ENCODE assay signal across 22 cellular contexts in genomic region chr13:66831317-66831716, GRCh38.
A peak's percentile ranks its signal among the peaks of the same experiment; 100 is the strongest.
DNase-seq lines count a peak whose midpoint lies in the region; ATAC-seq and TF ChIP-seq lines count a peak whose summit lies in the region.
"Had no signal": no experiment of that assay in that cellular context is flagged by ENCODE, and none has a peak within 500 bp of the region (broad histone marks: within the 10 kb centered on the region; RNA-seq: fewer than 3 reads in every experiment).

No MANE protein-coding gene starts in this region.

- H3K18ac ChIP-seq in H9 (ENCODE audit: insufficient read length, low read depth, low read length) = no peak overlapping the region

- no peak overlapping the region for H3K4ac ChIP-seq in H9 (ENCODE audit: low read depth, low read length)

- H3K36me3 ChIP-seq in Loucy (ENCODE audit: insufficient read depth, low read length) = no peaks in the 10 kb centered on the region
- H3K36me3 ChIP-seq in CD4-positive, alpha-beta memory T cell (ENCODE audit: insufficient read depth, low read length) = no peaks in the 10 kb centered on the region
- H3K36me3 ChIP-seq: BLaER1, esophagus muscularis mucosa, heart right ventricle, uterus had no signal

- no peak overlapping the region for H3K4me3 Mint-ChIP-seq in memory B cell
- no peak overlapping the region for H3K4me3 Mint-ChIP-seq in H9
- no peak overlapping the region for H3K4me3 Mint-ChIP-seq in CD4-positive, alpha-beta memory T cell
- H3K4me3 Mint-ChIP-seq: stimulated activated naive CD8-positive, alpha-beta T cell treated with anti-CD3 and anti-CD28 coated beads, Interleukin-15, Interleukin-2, amounts not matched to agents 100 ng/mL and 50 ng/mL, for 24 hours had no signal

- H3K79me2 ChIP-seq in Loucy (ENCODE audit: insufficient read depth, low read length) (no peaks in the 10 kb centered on the region), H9 (ENCODE audit: insufficient read depth, low read length) (no peaks in the 10 kb centered on the region)

- H2BK20ac ChIP-seq in H9 (ENCODE audit: low read depth, low read length, poor library complexity, severe bottlenecking) = no peak overlapping the region

- H3K27ac Mint-ChIP-seq in memory B cell (no peak overlapping the region), H9 (0 out of 7 replicates have a peak overlapping the region, but pooled peaks of 1 of the 3 experiments have one; percentile 32)
- no peak overlapping the region for H3K27ac Mint-ChIP-seq in CD4-positive, alpha-beta memory T cell
- H3K27ac Mint-ChIP-seq: stimulated activated naive CD8-positive, alpha-beta T cell treated with anti-CD3 and anti-CD28 coated beads, Interleukin-15, Interleukin-2, amounts not matched to agents 100 ng/mL and 50 ng/mL, for 24 hours had no signal

- no peak overlapping the region for H3K4me2 ChIP-seq in Loucy (ENCODE audit: low read depth, low read length, poor library complexity, severe bottlenecking)
- no peak overlapping the region for H3K4me2 ChIP-seq in H9 (ENCODE audit: insufficient read depth, insufficient read length, low read length)
- H3K4me2 ChIP-seq: BLaER1 had no signal

- H2BK120ac ChIP-seq in H9 (ENCODE audit: low read depth, low read length, poor library complexity, severe bottlenecking) = no peak overlapping the region

- H3K9me3 Mint-ChIP-seq in memory B cell (peaks cover 2% of the 10 kb centered on the region), H9 (no peaks in the 10 kb centered on the region)
- peaks cover 0 to 12% (median 2%) of the 10 kb centered on the region in 8 donors for H3K9me3 Mint-ChIP-seq in CD4-positive, alpha-beta memory T cell
- H3K9me3 Mint-ChIP-seq: stimulated activated naive CD8-positive, alpha-beta T cell treated with anti-CD3 and anti-CD28 coated beads, Interleukin-15, Interleukin-2, amounts not matched to agents 100 ng/mL and 50 ng/mL, for 24 hours had no signal

- H3K56ac ChIP-seq in H9 (ENCODE audit: insufficient read length, low read depth, low read length) = no peak overlapping the region

- no peak overlapping the region for H3K9ac ChIP-seq in Loucy (ENCODE audit: low read depth, low read length, poor library complexity, severe bottlenecking)
- no peak overlapping the region for H3K9ac ChIP-seq in H9 (ENCODE audit: extremely low read depth, insufficient read length, low read length)
- H3K9ac ChIP-seq: BLaER1 had no signal

- H3T11ph ChIP-seq in H9 (ENCODE audit: low read length) = no peak overlapping the region

- peak overlapping the region; percentile 56; the same call in 1 of the 2 replicates for H2AFZ ChIP-seq in Loucy (ENCODE audit: low read length)
- H2AFZ ChIP-seq in H9 (ENCODE audit: low read length) = no peak overlapping the region

- CTCF ChIA-PET in CD4-positive, alpha-beta memory T cell (lab: Charles Lee; ENCODE audit: partially characterized antibody) = no interaction called here

- H2AK5ac ChIP-seq in H9 (ENCODE audit: insufficient read length, low read length) = no peak overlapping the region

- H2BK12ac ChIP-seq in H9 (ENCODE audit: insufficient read length, low read depth, low read length) = no peak overlapping the region

- no peak overlapping the region for H3K4me3 ChIP-seq in Loucy (ENCODE audit: low read length, poor library complexity, severe bottlenecking)
- H3K4me3 ChIP-seq in CD4-positive, alpha-beta memory T cell (ENCODE audit: low read length in 2 of 2) = no peak overlapping the region
- H3K4me3 ChIP-seq: BLaER1, esophagus muscularis mucosa, heart right ventricle, uterus had no signal

- H4K20me1 ChIP-seq in Loucy (ENCODE audit: insufficient read depth, low read length, poor library complexity, severe bottlenecking) = no peaks in the 10 kb centered on the region
- H4K20me1 ChIP-seq in H9 (ENCODE audit: control insufficient read depth, insufficient read depth, insufficient read length) = no peaks in the 10 kb centered on the region
- H4K20me1 ChIP-seq: BLaER1 had no signal

- H2BK5ac ChIP-seq in H9 (ENCODE audit: insufficient read length, low read length) = no peak overlapping the region

- no peak for TF ChIP-seq CTCF in Loucy (conservative IDR thresholded peaks at IDR 0.05; ENCODE audit: low read length)
- TF ChIP-seq CTCF in H9 (conservative IDR thresholded peaks at IDR 0.05) = no peak

- no peak overlapping the region for H2BK15ac ChIP-seq in H9 (ENCODE audit: low read depth, low read length)

- no peak for DNase-seq in memory B cell (ENCODE audit: low spot score in 2 of 2)
- no peak for DNase-seq in H9
- DNase-seq in CD4-positive, alpha-beta memory T cell = no peak
- DNase-seq: activated CD4-positive, alpha-beta T cell treated with anti-CD3 and anti-CD28 coated beads for 1 hour; activated CD8-positive, alpha-beta memory T cell treated with anti-CD3 and anti-CD28 coated beads, Interleukin-2, amount 50 U/mL, for 4 hours; activated naive CD4-positive, alpha-beta T cell; cortex of kidney; DMS79; heart right ventricle; kidney; midbrain; NCI-H2029 treated with DMSO at 0.1 percent for 48 hours; Right ventricle myocardium superior; uterus had no signal

- no peaks in the 10 kb centered on the region for H3K23me2 ChIP-seq in H9 (ENCODE audit: insufficient read length, low read depth, low read length, poor library complexity, severe bottlenecking)

- no CpG with 5 or more reads among the region's 2 CpGs for WGBS in H9 (ENCODE audit: extremely low coverage, insufficient read length, low lambda C conversion rate)

- H3F3A ChIP-seq in Loucy (ENCODE audit: low read depth) = no peaks in the 10 kb centered on the region

- no peak overlapping the region for H3K14ac ChIP-seq in H9 (ENCODE audit: insufficient read depth, low read length)

- H3K4me1 ChIP-seq in Loucy (ENCODE audit: insufficient read depth, low read length, poor library complexity, severe bottlenecking) (peaks cover 7% of the 10 kb centered on the region), H9 (ENCODE audit: insufficient read depth, low read length) (no peaks in the 10 kb centered on the region)
- H3K4me1 ChIP-seq in CD4-positive, alpha-beta memory T cell (ENCODE audit: insufficient read depth, low read length) = no peaks in the 10 kb centered on the region
- H3K4me1 ChIP-seq: uterus had no signal

- no peak overlapping the region for H4K8ac ChIP-seq in H9 (replicated peaks; ENCODE audit: insufficient read length, low read depth, low read length)

- POLR2A ChIA-PET in CD4-positive, alpha-beta memory T cell (lab: Charles Lee; ENCODE audit: partially characterized antibody) = no interaction called here

- H3K27me3 Mint-ChIP-seq in memory B cell (no peaks in the 10 kb centered on the region), H9 (ENCODE audit: low read depth) (no peaks in the 10 kb centered on the region)
- H3K27me3 Mint-ChIP-seq in CD4-positive, alpha-beta memory T cell = no peaks in the 10 kb centered on the region
- H3K27me3 Mint-ChIP-seq: stimulated activated naive CD8-positive, alpha-beta T cell treated with anti-CD3 and anti-CD28 coated beads, Interleukin-15, Interleukin-2, amounts not matched to agents 100 ng/mL and 50 ng/mL, for 24 hours had no signal

- no peak overlapping the region for H4K91ac ChIP-seq in H9 (ENCODE audit: insufficient read length, low read depth, low read length)

- H3K9me2 ChIP-seq in Loucy (replicated peaks; ENCODE audit: low read depth, low read length) = no peaks in the 10 kb centered on the region

- ATAC-seq in GM18511 (IDR thresholded peaks at IDR 0.05; ENCODE audit: unreplicated experiment) (peak; percentile 56), GM21737 (IDR thresholded peaks at IDR 0.05; ENCODE audit: unreplicated experiment) (peak; percentile 49), memory B cell (ENCODE audit: low read depth) (peak; percentile 79), GM18873 (IDR thresholded peaks at IDR 0.05; ENCODE audit: low FRiP score, unreplicated experiment) (no peak), HG02885 (IDR thresholded peaks at IDR 0.05; ENCODE audit: poor library complexity, unreplicated experiment) (no peak)
- ATAC-seq: heart right ventricle had no signal

- no peaks in the 10 kb centered on the region for H3K79me1 ChIP-seq in H9 (ENCODE audit: insufficient read depth, low read depth, low read length, poor library complexity, severe bottlenecking)

- no peaks in the 10 kb centered on the region for H3K27me3 ChIP-seq in Loucy (ENCODE audit: insufficient read depth, low read length, poor library complexity, severe bottlenecking)
- no peaks in the 10 kb centered on the region for H3K27me3 ChIP-seq in H9 (ENCODE audit: insufficient read depth, low read length)
- H3K27me3 ChIP-seq in CD4-positive, alpha-beta memory T cell (ENCODE audit: insufficient read depth, low read length) = no peaks in the 10 kb centered on the region
- H3K27me3 ChIP-seq: BLaER1, esophagus muscularis mucosa, heart right ventricle, uterus had no signal

- H3K36me3 Mint-ChIP-seq in memory B cell (no peaks in the 10 kb centered on the region), H9 (ENCODE audit: insufficient read depth in 1 of 3, low read depth in 3 of 3) (no peaks in the 10 kb centered on the region)
- no peaks in the 10 kb centered on the region for H3K36me3 Mint-ChIP-seq in CD4-positive, alpha-beta memory T cell

- no peak overlapping the region for H3K23ac ChIP-seq in H9 (ENCODE audit: insufficient read length, low read depth, low read length)

- H3K4me1 Mint-ChIP-seq in memory B cell (no peaks in the 10 kb centered on the region), H9 (no peaks in the 10 kb centered on the region)
- H3K4me1 Mint-ChIP-seq in CD4-positive, alpha-beta memory T cell = no peaks in the 10 kb centered on the region

- no peaks in the 10 kb centered on the region for H3K9me3 ChIP-seq in Loucy (ENCODE audit: insufficient read depth, low read depth, low read length)
- no peaks in the 10 kb centered on the region for H3K9me3 ChIP-seq in H9 (ENCODE audit: control insufficient read depth, low read depth, low read length)
- no peaks in the 10 kb centered on the region for H3K9me3 ChIP-seq in CD4-positive, alpha-beta memory T cell (ENCODE audit: control insufficient read depth in 1 of 2, low read length in 2 of 2)
- H3K9me3 ChIP-seq: esophagus muscularis mucosa, heart right ventricle, uterus had no signal

- no peak overlapping the region for H3K27ac ChIP-seq in H9 (ENCODE audit: insufficient read length, low read depth, low read length)
- H3K27ac ChIP-seq in CD4-positive, alpha-beta memory T cell (ENCODE audit: low read depth, low read length) = no peak overlapping the region
- H3K27ac ChIP-seq: BLaER1, esophagus muscularis mucosa, heart right ventricle, uterus had no signal

- intact Hi-C loops in CD4-positive, alpha-beta memory T cell (cut with micrococcal nuclease) = no loop called here

- no peak overlapping the region for H4K5ac ChIP-seq in H9 (ENCODE audit: insufficient read length, low read depth, low read length)

Comparison
In these comparisons a context has a peak if more than half of its experiments do, and no peak if none do; other contexts are left out.
1. ATAC-seq: peak in GM18511 (single experiment), GM21737 (single experiment) and memory B cell (single experiment); none in GM18873 (single experiment) and HG02885 (single experiment).